In the genomic region with DNA sequence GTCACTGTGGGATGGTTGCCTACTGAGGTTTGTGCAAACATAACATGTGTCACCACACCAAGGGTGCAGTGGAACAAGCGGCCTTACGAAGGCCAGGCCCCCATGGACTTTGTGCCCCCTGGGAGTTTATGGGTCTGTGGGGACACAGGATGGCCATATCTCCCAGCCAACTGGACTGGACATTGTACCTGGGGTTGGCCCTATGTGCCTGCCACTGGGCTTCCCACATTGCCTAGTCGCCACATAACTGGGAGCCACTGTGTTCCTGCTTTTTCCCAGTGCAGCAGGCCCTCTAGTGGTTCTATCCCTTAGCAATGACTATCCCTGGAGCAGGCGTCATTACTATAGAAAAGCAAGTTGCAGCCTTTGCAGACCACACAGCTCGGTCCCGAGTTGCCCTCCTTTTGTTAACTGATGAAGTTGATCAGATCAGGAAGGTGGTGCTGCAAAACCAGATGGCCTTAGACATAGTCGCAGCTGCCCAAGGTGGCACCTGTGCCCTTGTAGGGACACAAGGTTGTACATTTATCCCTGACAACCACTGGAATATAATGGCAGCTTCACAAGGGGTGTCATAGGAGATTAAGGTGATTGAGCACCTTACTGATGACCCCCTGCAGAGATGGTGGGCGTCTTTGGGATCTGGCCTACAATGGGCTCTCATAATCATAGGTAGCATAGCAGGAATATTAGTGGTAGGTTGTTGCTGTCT, we compare ENCODE assay signal across 11 cellular contexts. TPM values are rescaled to one million over a fixed set of nuclear protein-coding genes. Genes with fewer than 3 reads are reported as not detected.
DNase-seq lines count a peak whose midpoint lies in the region; ATAC-seq and TF ChIP-seq lines count a peak whose summit lies in the region.
"Had no signal": no experiment of that assay in that cellular context is flagged by ENCODE, and none has a peak within 500 bp of the region (broad histone marks: within the 10 kb centered on the region; RNA-seq: fewer than 3 reads in every experiment).

No MANE protein-coding gene starts in this region.

- no peaks in the 10 kb centered on the region for H3K27me3 ChIP-seq in brain microvascular endothelial cell (replicated peaks)

- H3K27ac ChIP-seq in brain microvascular endothelial cell, result no peak overlapping the region

- no peaks in the 10 kb centered on the region for H3K36me3 Mint-ChIP-seq in natural killer cell
- no peaks in the 10 kb centered on the region for H3K36me3 Mint-ChIP-seq in activated naive CD8-positive, alpha-beta T cell treated with anti-CD3 and anti-CD28 coated beads for 36 hours

- ATAC-seq in mucosa of descending colon (peak; percentile 77), GM19395 (IDR thresholded peaks at IDR 0.05; ENCODE audit: unreplicated experiment) (no peak), natural killer cell (no peak)

- peak; percentile 39 for DNase-seq in DMS114 treated with DMSO at 0.1 percent for 48 hours (lab: John Stamatoyannopoulos, UW; ENCODE audit: unreplicated experiment)
- peak; percentile 63 for DNase-seq in KBM-7
- DNase-seq in brain microvascular endothelial cell, result peak; percentile 53
- peak in 2 of 3 donors; percentile 51 to 67 for DNase-seq in mucosa of descending colon
- no peak for DNase-seq in natural killer cell
- no peak for DNase-seq in GM19238 (ENCODE audit: insufficient read length, low spot score)
- DNase-seq in activated naive CD8-positive, alpha-beta T cell treated with anti-CD3 and anti-CD28 coated beads for 36 hours, result no peak
- DNase-seq: NCI-H1048 had no signal

- in situ Hi-C loops in KBM-7 (cut with MboI; ENCODE audit: low pct_unique_long_range_greater_than_20kb, low sequenced_read_pairs) (loop anchor here (25.0 kb wide), 1 partner anchor 269 kb away; a partner anchor contains a TSS), brain microvascular endothelial cell (cut with HindIII; ENCODE audit: low pct_ligation_motif_present, low sequenced_read_pairs) (no loop called here)

- H3K4me1 Mint-ChIP-seq in natural killer cell, result no peaks in the 10 kb centered on the region
- no peaks in the 10 kb centered on the region for H3K4me1 Mint-ChIP-seq in activated naive CD8-positive, alpha-beta T cell treated with anti-CD3 and anti-CD28 coated beads for 36 hours

- H3K27ac Mint-ChIP-seq in natural killer cell, result no peak overlapping the region
- no peak overlapping the region for H3K27ac Mint-ChIP-seq in activated naive CD8-positive, alpha-beta T cell treated with anti-CD3 and anti-CD28 coated beads for 36 hours
- H3K27ac Mint-ChIP-seq: stimulated activated naive CD8-positive, alpha-beta T cell treated with anti-CD3 and anti-CD28 coated beads, Interleukin-15, Interleukin-2, amounts not matched to agents 100 ng/mL and 50 ng/mL, for 24 hours had no signal

- H3K4me1 ChIP-seq in mucosa of descending colon (ENCODE audit: low read depth), result peaks cover 7% of the 10 kb centered on the region

- H3K27me3 Mint-ChIP-seq in natural killer cell (ENCODE audit: low read depth in 2 of 2), result no peaks in the 10 kb centered on the region
- H3K27me3 Mint-ChIP-seq in activated naive CD8-positive, alpha-beta T cell treated with anti-CD3 and anti-CD28 coated beads for 36 hours, result no peaks in the 10 kb centered on the region
- H3K27me3 Mint-ChIP-seq: stimulated activated naive CD8-positive, alpha-beta T cell treated with anti-CD3 and anti-CD28 coated beads, Interleukin-15, Interleukin-2, amounts not matched to agents 100 ng/mL and 50 ng/mL, for 24 hours had no signal

- no peaks in the 10 kb centered on the region for H3K36me3 ChIP-seq in brain microvascular endothelial cell (replicated peaks)
- no peaks in the 10 kb centered on the region for H3K36me3 ChIP-seq in mucosa of descending colon (ENCODE audit: low read depth)

- H3K9me3 Mint-ChIP-seq in natural killer cell, result no peaks in the 10 kb centered on the region
- no peaks in the 10 kb centered on the region for H3K9me3 Mint-ChIP-seq in activated naive CD8-positive, alpha-beta T cell treated with anti-CD3 and anti-CD28 coated beads for 36 hours
- H3K9me3 Mint-ChIP-seq: stimulated activated naive CD8-positive, alpha-beta T cell treated with anti-CD3 and anti-CD28 coated beads, Interleukin-15, Interleukin-2, amounts not matched to agents 100 ng/mL and 50 ng/mL, for 24 hours had no signal

- H3K9me3 ChIP-seq in mucosa of descending colon, result no peaks in the 10 kb centered on the region

- intact Hi-C loops in mucosa of descending colon (cut with DNase I, micrococcal nuclease) (loop anchor here (5.0 to 10.0 kb wide), 3 partner anchors 72 to 279 kb away; no protein-coding TSS in a partner anchor), natural killer cell (cut with micrococcal nuclease) (no loop called here)

- TF ChIP-seq CTCF in brain microvascular endothelial cell (IDR thresholded peaks at IDR 0.05; ENCODE audit: low read depth, low read length, missing control alignments) (peak; percentile 86), mucosa of descending colon (IDR thresholded peaks at IDR 0.05) (peak; percentile 21), natural killer cell (IDR thresholded peaks at IDR 0.05) (no peak)

- H3K4me3 Mint-ChIP-seq in natural killer cell, result no peak overlapping the region
- H3K4me3 Mint-ChIP-seq in activated naive CD8-positive, alpha-beta T cell treated with anti-CD3 and anti-CD28 coated beads for 36 hours, result no peak overlapping the region
- H3K4me3 Mint-ChIP-seq: stimulated activated naive CD8-positive, alpha-beta T cell treated with anti-CD3 and anti-CD28 coated beads, Interleukin-15, Interleukin-2, amounts not matched to agents 100 ng/mL and 50 ng/mL, for 24 hours had no signal

- H3K4me3 ChIP-seq in brain microvascular endothelial cell (ENCODE audit: low read depth, low read length) (no peak overlapping the region), mucosa of descending colon (no peak overlapping the region)

RNA-seq across cellular contexts. Expression of a gene that starts 15.2 kb away (rescaled TPM):
- total RNA-seq in mucosa of descending colon, result not detected
- not detected for total RNA-seq in natural killer cell
- not detected for total RNA-seq in activated naive CD8-positive, alpha-beta T cell treated with anti-CD3 and anti-CD28 coated beads for 36 hours
- total RNA-seq: glomerular endothelial cell had no signal

RNA-seq across cellular contexts. Expression of a gene that starts 18.5 kb away (rescaled TPM):
- total RNA-seq in mucosa of descending colon (not detected), natural killer cell (not detected)
- not detected for total RNA-seq in activated naive CD8-positive, alpha-beta T cell treated with anti-CD3 and anti-CD28 coated beads for 36 hours
- total RNA-seq: glomerular endothelial cell had no signal

RNA-seq across cellular contexts. Expression of a gene that starts 35.1 kb away (rescaled TPM):
- total RNA-seq in mucosa of descending colon, result not detected
- total RNA-seq in natural killer cell, result not detected
- not detected for total RNA-seq in activated naive CD8-positive, alpha-beta T cell treated with anti-CD3 and anti-CD28 coated beads for 36 hours
- total RNA-seq: glomerular endothelial cell had no signal

RNA-seq across cellular contexts. Expression of a gene that starts 45.5 kb away (rescaled TPM):
- total RNA-seq in mucosa of descending colon (not detected), natural killer cell (not detected)
- total RNA-seq in activated naive CD8-positive, alpha-beta T cell treated with anti-CD3 and anti-CD28 coated beads for 36 hours, result not detected
- total RNA-seq: glomerular endothelial cell had no signal

Comparison
In these comparisons a context has a peak if more than half of its experiments do, and no peak if none do; other contexts are left out.
1. DNase-seq: peak in DMS114 treated with DMSO at 0.1 percent for 48 hours (single experiment), KBM-7 (single experiment), brain microvascular endothelial cell (single experiment) and mucosa of descending colon (2 of 3); none in natural killer cell (single experiment), GM19238 (single experiment) and activated naive CD8-positive, alpha-beta T cell treated with anti-CD3 and anti-CD28 coated beads for 36 hours (single experiment).